ENCODE assay signal across 7 cellular contexts in genomic region chr15:92899910-92900711, GRCh38. TPM values are rescaled to one million over a fixed set of nuclear protein-coding genes. Genes with fewer than 3 reads are reported as not detected.
DNase-seq lines count a peak whose midpoint lies in the region; ATAC-seq and FAIRE-seq lines count a peak whose summit lies in the region.

Gene CHD2, plus strand, starts transcription at chr15:92900324. Its CDS starts 914 bp downstream, at chr15:92901238.

- no peaks in the 10 kb centered on the region for H3K4me1 ChIP-seq in right cardiac atrium (ENCODE audit: control insufficient read depth, insufficient read depth, low read length)

- peak; percentile 91 for FAIRE-seq in GM18507 (lab: Jason Lieb, UNC)

- no peaks in the 10 kb centered on the region for H3K9me3 ChIP-seq in right cardiac atrium (ENCODE audit: control insufficient read depth, low read length)

- DNase-seq in GM18507 (ENCODE audit: extremely low spot score, insufficient read length, low read depth) (peak; percentile 56), NCI-H146 treated with DMSO at 0.1 percent for 48 hours (lab: John Stamatoyannopoulos, UW; ENCODE audit: unreplicated experiment) (peak; percentile 94), T-helper 1 cell (peak; percentile 48 to 89 (median 65)), right cardiac atrium (peak; percentile 35 to 75 (median 67)), pulmonary artery endothelial cell (ENCODE audit: low read depth, low spot score) (no peak)

- ATAC-seq in HG02885 (IDR thresholded peaks at IDR 0.05; ENCODE audit: poor library complexity, unreplicated experiment) (peak; percentile 70), right cardiac atrium (peak; percentile 61 to 67)

- no peaks in the 10 kb centered on the region for H3K27me3 ChIP-seq in right cardiac atrium (ENCODE audit: control insufficient read depth, insufficient read depth)

- peak within 1 kb of the TSS; percentile 100 for H3K4me3 ChIP-seq in right cardiac atrium (ENCODE audit: low read length)

- WGBS in right cardiac atrium: under 1% methylated on average over 14 of the region's 14 CpGs

- intact Hi-C loops in right cardiac atrium (cut with DNase I): no loop called here

- H3K27ac ChIP-seq in angular gyrus (ENCODE audit: low read depth, low read length): peak within 1 kb of the TSS; percentile 98
- peak within 1 kb of the TSS; percentile 100 for H3K27ac ChIP-seq in right cardiac atrium (ENCODE audit: low read length)

RNA-seq across cellular contexts. Expression of gene CHD2, which starts in this region (rescaled TPM):
- total RNA-seq in right cardiac atrium: 10 to 100 TPM; 62.7 to 83.6 (median 65.1) TPM
- polyA plus RNA-seq in right cardiac atrium: 28.4 TPM
- 63.8 and 67.9 TPM in 2 replicates for total RNA-seq in pulmonary artery endothelial cell
